Comparison of ENCODE assay signal across 1 cellular context in the genomic region with DNA sequence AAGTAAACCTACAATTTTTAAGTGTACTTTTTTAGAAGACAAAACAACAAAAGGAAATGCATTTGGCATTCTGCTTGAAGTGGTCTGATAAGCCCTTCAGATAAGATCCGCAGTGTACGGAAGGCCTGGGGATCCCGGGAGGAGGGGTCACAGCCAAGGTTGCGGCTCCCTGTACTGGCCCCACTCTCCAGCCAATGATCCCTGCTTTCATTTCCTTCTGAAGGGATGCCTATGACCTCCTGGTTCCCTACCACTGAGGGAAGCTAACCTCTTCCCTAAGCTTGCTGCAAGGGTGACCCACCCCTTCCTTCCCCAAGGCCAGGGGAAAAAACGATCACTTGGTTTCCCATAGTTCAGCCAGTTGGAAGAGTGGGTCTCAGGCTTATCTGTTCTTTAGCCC.
TF ChIP-seq lines count a peak whose summit lies in the region.

No MANE protein-coding gene starts in this region.

TF ChIP-seq in GM23338, 12 proteins besides CTCF, POLR2A, EP300 and RAD21:
- TF ChIP-seq ZNF114 (CRISPR knock-in tag; IDR thresholded peaks at IDR 0.05) (no peak), CREB1 (CRISPR knock-in tag; IDR thresholded peaks at IDR 0.05; ENCODE audit: low read depth) (no peak), EZH2 (IDR thresholded peaks at IDR 0.05; ENCODE audit: low read depth, unreplicated experiment) (no peak), NANOG (IDR thresholded peaks at IDR 0.05; ENCODE audit: borderline replicate concordance) (no peak), ZNF331 (CRISPR knock-in tag; IDR thresholded peaks at IDR 0.05; ENCODE audit: low read depth) (no peak), POLR2AphosphoS5 (IDR thresholded peaks at IDR 0.05; ENCODE audit: low read depth) (no peak), EZH2phosphoT487 (IDR thresholded peaks at IDR 0.05; ENCODE audit: unreplicated experiment) (no peak), JUNB (IDR thresholded peaks at IDR 0.05; ENCODE audit: unreplicated experiment) (no peak), STAT1 (IDR thresholded peaks at IDR 0.05; ENCODE audit: unreplicated experiment) (no peak)
- TF ChIP-seq, protein P1, sequence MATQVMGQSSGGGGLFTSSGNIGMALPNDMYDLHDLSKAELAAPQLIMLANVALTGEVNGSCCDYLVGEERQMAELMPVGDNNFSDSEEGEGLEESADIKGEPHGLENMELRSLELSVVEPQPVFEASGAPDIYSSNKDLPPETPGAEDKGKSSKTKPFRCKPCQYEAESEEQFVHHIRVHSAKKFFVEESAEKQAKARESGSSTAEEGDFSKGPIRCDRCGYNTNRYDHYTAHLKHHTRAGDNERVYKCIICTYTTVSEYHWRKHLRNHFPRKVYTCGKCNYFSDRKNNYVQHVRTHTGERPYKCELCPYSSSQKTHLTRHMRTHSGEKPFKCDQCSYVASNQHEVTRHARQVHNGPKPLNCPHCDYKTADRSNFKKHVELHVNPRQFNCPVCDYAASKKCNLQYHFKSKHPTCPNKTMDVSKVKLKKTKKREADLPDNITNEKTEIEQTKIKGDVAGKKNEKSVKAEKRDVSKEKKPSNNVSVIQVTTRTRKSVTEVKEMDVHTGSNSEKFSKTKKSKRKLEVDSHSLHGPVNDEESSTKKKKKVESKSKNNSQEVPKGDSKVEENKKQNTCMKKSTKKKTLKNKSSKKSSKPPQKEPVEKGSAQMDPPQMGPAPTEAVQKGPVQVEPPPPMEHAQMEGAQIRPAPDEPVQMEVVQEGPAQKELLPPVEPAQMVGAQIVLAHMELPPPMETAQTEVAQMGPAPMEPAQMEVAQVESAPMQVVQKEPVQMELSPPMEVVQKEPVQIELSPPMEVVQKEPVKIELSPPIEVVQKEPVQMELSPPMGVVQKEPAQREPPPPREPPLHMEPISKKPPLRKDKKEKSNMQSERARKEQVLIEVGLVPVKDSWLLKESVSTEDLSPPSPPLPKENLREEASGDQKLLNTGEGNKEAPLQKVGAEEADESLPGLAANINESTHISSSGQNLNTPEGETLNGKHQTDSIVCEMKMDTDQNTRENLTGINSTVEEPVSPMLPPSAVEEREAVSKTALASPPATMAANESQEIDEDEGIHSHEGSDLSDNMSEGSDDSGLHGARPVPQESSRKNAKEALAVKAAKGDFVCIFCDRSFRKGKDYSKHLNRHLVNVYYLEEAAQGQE (IDR thresholded peaks at IDR 0.05; ENCODE audit: unreplicated experiment), result no peak
- TF ChIP-seq, protein P2, sequence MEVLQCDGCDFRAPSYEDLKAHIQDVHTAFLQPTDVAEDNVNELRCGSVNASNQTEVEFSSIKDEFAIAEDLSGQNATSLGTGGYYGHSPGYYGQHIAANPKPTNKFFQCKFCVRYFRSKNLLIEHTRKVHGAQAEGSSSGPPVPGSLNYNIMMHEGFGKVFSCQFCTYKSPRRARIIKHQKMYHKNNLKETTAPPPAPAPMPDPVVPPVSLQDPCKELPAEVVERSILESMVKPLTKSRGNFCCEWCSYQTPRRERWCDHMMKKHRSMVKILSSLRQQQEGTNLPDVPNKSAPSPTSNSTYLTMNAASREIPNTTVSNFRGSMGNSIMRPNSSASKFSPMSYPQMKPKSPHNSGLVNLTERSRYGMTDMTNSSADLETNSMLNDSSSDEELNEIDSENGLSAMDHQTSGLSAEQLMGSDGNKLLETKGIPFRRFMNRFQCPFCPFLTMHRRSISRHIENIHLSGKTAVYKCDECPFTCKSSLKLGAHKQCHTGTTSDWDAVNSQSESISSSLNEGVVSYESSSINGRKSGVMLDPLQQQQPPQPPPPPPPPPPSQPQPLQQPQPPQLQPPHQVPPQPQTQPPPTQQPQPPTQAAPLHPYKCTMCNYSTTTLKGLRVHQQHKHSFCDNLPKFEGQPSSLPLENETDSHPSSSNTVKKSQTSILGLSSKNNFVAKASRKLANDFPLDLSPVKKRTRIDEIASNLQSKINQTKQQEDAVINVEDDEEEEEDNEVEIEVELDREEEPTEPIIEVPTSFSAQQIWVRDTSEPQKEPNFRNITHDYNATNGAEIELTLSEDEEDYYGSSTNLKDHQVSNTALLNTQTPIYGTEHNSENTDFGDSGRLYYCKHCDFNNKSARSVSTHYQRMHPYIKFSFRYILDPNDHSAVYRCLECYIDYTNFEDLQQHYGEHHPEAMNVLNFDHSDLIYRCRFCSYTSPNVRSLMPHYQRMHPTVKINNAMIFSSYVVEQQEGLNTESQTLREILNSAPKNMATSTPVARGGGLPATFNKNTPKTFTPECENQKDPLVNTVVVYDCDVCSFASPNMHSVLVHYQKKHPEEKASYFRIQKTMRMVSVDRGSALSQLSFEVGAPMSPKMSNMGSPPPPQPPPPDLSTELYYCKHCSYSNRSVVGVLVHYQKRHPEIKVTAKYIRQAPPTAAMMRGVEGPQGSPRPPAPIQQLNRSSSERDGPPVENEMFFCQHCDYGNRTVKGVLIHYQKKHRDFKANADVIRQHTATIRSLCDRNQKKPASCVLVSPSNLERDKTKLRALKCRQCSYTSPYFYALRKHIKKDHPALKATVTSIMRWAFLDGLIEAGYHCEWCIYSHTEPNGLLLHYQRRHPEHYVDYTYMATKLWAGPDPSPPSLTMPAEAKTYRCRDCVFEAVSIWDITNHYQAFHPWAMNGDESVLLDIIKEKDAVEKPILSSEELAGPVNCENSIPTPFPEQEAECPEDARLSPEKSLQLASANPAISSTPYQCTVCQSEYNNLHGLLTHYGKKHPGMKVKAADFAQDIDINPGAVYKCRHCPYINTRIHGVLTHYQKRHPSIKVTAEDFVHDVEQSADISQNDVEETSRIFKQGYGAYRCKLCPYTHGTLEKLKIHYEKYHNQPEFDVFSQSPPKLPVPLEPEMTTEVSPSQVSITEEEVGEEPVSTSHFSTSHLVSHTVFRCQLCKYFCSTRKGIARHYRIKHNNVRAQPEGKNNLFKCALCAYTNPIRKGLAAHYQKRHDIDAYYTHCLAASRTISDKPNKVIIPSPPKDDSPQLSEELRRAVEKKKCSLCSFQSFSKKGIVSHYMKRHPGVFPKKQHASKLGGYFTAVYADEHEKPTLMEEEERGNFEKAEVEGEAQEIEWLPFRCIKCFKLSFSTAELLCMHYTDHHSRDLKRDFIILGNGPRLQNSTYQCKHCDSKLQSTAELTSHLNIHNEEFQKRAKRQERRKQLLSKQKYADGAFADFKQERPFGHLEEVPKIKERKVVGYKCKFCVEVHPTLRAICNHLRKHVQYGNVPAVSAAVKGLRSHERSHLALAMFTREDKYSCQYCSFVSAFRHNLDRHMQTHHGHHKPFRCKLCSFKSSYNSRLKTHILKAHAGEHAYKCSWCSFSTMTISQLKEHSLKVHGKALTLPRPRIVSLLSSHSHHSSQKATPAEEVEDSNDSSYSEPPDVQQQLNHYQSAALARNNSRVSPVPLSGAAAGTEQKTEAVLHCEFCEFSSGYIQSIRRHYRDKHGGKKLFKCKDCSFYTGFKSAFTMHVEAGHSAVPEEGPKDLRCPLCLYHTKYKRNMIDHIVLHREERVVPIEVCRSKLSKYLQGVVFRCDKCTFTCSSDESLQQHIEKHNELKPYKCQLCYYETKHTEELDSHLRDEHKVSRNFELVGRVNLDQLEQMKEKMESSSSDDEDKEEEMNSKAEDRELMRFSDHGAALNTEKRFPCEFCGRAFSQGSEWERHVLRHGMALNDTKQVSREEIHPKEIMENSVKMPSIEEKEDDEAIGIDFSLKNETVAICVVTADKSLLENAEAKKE (CRISPR knock-in tag; IDR thresholded peaks at IDR 0.05), result no peak
- TF ChIP-seq, protein P3, sequence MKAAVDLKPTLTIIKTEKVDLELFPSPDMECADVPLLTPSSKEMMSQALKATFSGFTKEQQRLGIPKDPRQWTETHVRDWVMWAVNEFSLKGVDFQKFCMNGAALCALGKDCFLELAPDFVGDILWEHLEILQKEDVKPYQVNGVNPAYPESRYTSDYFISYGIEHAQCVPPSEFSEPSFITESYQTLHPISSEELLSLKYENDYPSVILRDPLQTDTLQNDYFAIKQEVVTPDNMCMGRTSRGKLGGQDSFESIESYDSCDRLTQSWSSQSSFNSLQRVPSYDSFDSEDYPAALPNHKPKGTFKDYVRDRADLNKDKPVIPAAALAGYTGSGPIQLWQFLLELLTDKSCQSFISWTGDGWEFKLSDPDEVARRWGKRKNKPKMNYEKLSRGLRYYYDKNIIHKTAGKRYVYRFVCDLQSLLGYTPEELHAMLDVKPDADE (IDR thresholded peaks at IDR 0.05), result no peak
TF ChIP-seq in GM23338: peak in this region for 0.
